26 cellular contexts compared by ENCODE assay signal in genomic region chr6:128963561-128963960, GRCh38.
DNase-seq lines count a peak whose midpoint lies in the region; ATAC-seq and TF ChIP-seq lines count a peak whose summit lies in the region.
"Had no signal": no experiment of that assay in that cellular context is flagged by ENCODE, and none has a peak within 500 bp of the region (broad histone marks: within the 10 kb centered on the region; RNA-seq: fewer than 3 reads in every experiment).

No MANE protein-coding gene starts in this region.

- H3K79me2 ChIP-seq in ACC112 (ENCODE audit: control insufficient read depth, insufficient read depth, low read length, unreplicated experiment): no peaks in the 10 kb centered on the region
- H3K79me2 ChIP-seq: hepatocyte had no signal

- H3K4me1 ChIP-seq in ACC112 (ENCODE audit: control insufficient read depth, insufficient read depth, low read length, unreplicated experiment): peaks cover 19% of the 10 kb centered on the region
- H3K4me1 ChIP-seq: Caco-2, testis, uterus had no signal

- H3K27me3 ChIP-seq in ACC112 (ENCODE audit: insufficient read depth, low read length): no peaks in the 10 kb centered on the region
- H3K27me3 ChIP-seq: hepatocyte, testis, uterus had no signal

- peak; percentile 42 for DNase-seq in GM04503 (ENCODE audit: low read depth)
- DNase-seq in amniotic epithelial cell (ENCODE audit: low read depth): peak; percentile 91
- DNase-seq in foreskin fibroblast: peak; percentile 12 to 22
- DNase-seq in KG1 (lab: John Stamatoyannopoulos, UW): no peak
- DNase-seq: 8988T; activated CD8-positive, alpha-beta T cell treated with anti-CD3 and anti-CD28 coated beads for 36 hours; activated effector memory CD4-positive, alpha-beta T cell treated with anti-CD3 and anti-CD28 coated beads, Interleukin-2, amount 50 U/mL, for 16 hours; C1 segment of cervical spinal cord; Caco-2; DND-41; GOT3; mesendoderm; NCI-H1092; NCI-H526; sigmoid colon; stimulated activated CD4-positive, alpha-beta T cell treated with anti-CD3 and anti-CD28 coated beads, Interleukin-15, amount 100 ng/mL, for 24 hours; stimulated activated naive CD4-positive, alpha-beta T cell treated with Interleukin-2 at 50 U/mL for 16 hours; testis; uterus had no signal

- H3K36me3 ChIP-seq in ACC112 (ENCODE audit: insufficient read depth, low read length): no peaks in the 10 kb centered on the region
- H3K36me3 ChIP-seq: sigmoid colon, uterus had no signal

- no peak for TF ChIP-seq CTCF in foreskin fibroblast (IDR thresholded peaks at IDR 0.05; ENCODE audit: low read depth, low read length)

- H3K27ac ChIP-seq in ACC112 (ENCODE audit: low read depth, low read length): no peak overlapping the region
- H3K27ac ChIP-seq: hepatocyte, sigmoid colon, testis, uterus had no signal

- ATAC-seq in HG02588 (IDR thresholded peaks at IDR 0.05; ENCODE audit: unreplicated experiment) (no peak), GM18870 (IDR thresholded peaks at IDR 0.05; ENCODE audit: unreplicated experiment) (no peak), GM21528 (IDR thresholded peaks at IDR 0.05; ENCODE audit: low FRiP score, unreplicated experiment) (no peak)
- ATAC-seq: activated CD8-positive, alpha-beta T cell treated with anti-CD3 and anti-CD28 coated beads for 36 hours; left lobe of liver; Panc1 had no signal

- H3K4me3 ChIP-seq in ACC112 (ENCODE audit: low read depth, low read length) (no peak overlapping the region), foreskin fibroblast (ENCODE audit: low read depth in 1 of 2, low read length in 2 of 2) (no peak overlapping the region)
- H3K4me3 ChIP-seq: hepatocyte, sigmoid colon, testis, uterus had no signal

- peak overlapping the region; percentile 71 for H2AFZ ChIP-seq in ACC112 (ENCODE audit: low read length, unreplicated experiment)
- H2AFZ ChIP-seq: hepatocyte had no signal
